ENCODE assay signal across 8 cellular contexts in genomic region chr12:92144045-92144630, GRCh38. TPM values are rescaled to one million over a fixed set of nuclear protein-coding genes. Genes with fewer than 3 reads are reported as not detected.
A peak's percentile ranks its signal among the peaks of the same experiment; 100 is the strongest.
DNase-seq lines count a peak whose midpoint lies in the region; ATAC-seq, FAIRE-seq and TF ChIP-seq lines count a peak whose summit lies in the region.

No MANE protein-coding gene starts in this region.

- H3K36me3 Mint-ChIP-seq in activated CD4-positive, alpha-beta T cell treated with anti-CD3 and anti-CD28 coated beads, Interleukin-2, amount 10 ng/mL, durations not matched to agents 24 days and 14 days (ENCODE audit: low read depth), result peaks cover 70% of the 10 kb centered on the region

- no peak for DNase-seq in GM12892 (ENCODE audit: insufficient read length)
- peak; percentile 74 for DNase-seq in NCI-H524 treated with DMSO at 0.1 percent for 48 hours (lab: John Stamatoyannopoulos, UW)
- DNase-seq in activated CD4-positive, alpha-beta T cell treated with anti-CD3 and anti-CD28 coated beads, Interleukin-2, amount 10 ng/mL, durations not matched to agents 24 days and 14 days, result peak; percentile 92
- peak; percentile 96 for DNase-seq in dedifferentiated amniotic fluid mesenchymal stem cell (ENCODE audit: extremely low spot score)
- DNase-seq in left lobe of liver (ENCODE audit: low spot score), result peak; percentile 80
- peak; percentile 51 to 60 for DNase-seq in stimulated activated CD4-positive, alpha-beta T cell treated with anti-CD3 and anti-CD28 coated beads, Interleukin-2, amount 100 ng/mL, for 48 hours

- intact Hi-C loops in activated CD4-positive, alpha-beta T cell treated with anti-CD3 and anti-CD28 coated beads, Interleukin-2, amount 10 ng/mL, durations not matched to agents 24 days and 14 days (cut with micrococcal nuclease), result loop anchor here (1.0 to 5.0 kb wide), 5 partner anchors 13 to 762 kb away; no protein-coding TSS in a partner anchor

- H3K27ac Mint-ChIP-seq in activated CD4-positive, alpha-beta T cell treated with anti-CD3 and anti-CD28 coated beads, Interleukin-2, amount 10 ng/mL, durations not matched to agents 24 days and 14 days, result peak overlapping the region; percentile 96

- TF ChIP-seq POLR2A in GM12892 (IDR thresholded peaks at IDR 0.05; ENCODE audit: low read depth, low read length), result peak; percentile 74

- H3K4me1 Mint-ChIP-seq in activated CD4-positive, alpha-beta T cell treated with anti-CD3 and anti-CD28 coated beads, Interleukin-2, amount 10 ng/mL, durations not matched to agents 24 days and 14 days, result peaks cover 34% of the 10 kb centered on the region

- peak overlapping the region; percentile 99 for H3K4me3 Mint-ChIP-seq in activated CD4-positive, alpha-beta T cell treated with anti-CD3 and anti-CD28 coated beads, Interleukin-2, amount 10 ng/mL, durations not matched to agents 24 days and 14 days

- no peaks in the 10 kb centered on the region for H3K9me3 Mint-ChIP-seq in activated CD4-positive, alpha-beta T cell treated with anti-CD3 and anti-CD28 coated beads, Interleukin-2, amount 10 ng/mL, durations not matched to agents 24 days and 14 days

- ATAC-seq in HG03432 (IDR thresholded peaks at IDR 0.05; ENCODE audit: unreplicated experiment) (peak; percentile 15), left lobe of liver (peak; percentile 60), GM21619 (IDR thresholded peaks at IDR 0.05; ENCODE audit: unreplicated experiment) (no peak)

- H3K27me3 Mint-ChIP-seq in activated CD4-positive, alpha-beta T cell treated with anti-CD3 and anti-CD28 coated beads, Interleukin-2, amount 10 ng/mL, durations not matched to agents 24 days and 14 days, result no peaks in the 10 kb centered on the region

- FAIRE-seq in GM12892 (lab: Jason Lieb, UNC), result peak; percentile 89

RNA-seq across cellular contexts. Expression of gene BTG1, which starts 1.5 kb away (rescaled TPM):
- 123 TPM for polyA plus RNA-seq in GM12892 (2012; ENCODE audit: missing spikeins)
- 84.2 and 90.8 TPM in 2 replicates for total RNA-seq in activated CD4-positive, alpha-beta T cell treated with anti-CD3 and anti-CD28 coated beads, Interleukin-2, amount 10 ng/mL, durations not matched to agents 24 days and 14 days
- total RNA-seq in left lobe of liver, result 55.0 TPM
